In genomic region chr11:17219016-17219415, GRCh38 we compare ENCODE assay signal across 20 cellular contexts.
"Had no signal": no experiment of that assay in that cellular context is flagged by ENCODE, and none has a peak within 500 bp of the region (broad histone marks: within the 10 kb centered on the region; RNA-seq: fewer than 3 reads in every experiment).

No MANE protein-coding gene starts in this region.

- H3K9me3 ChIP-seq: adrenal gland, breast epithelium, suprapubic skin had no signal

- H3K27ac ChIP-seq: adrenal gland, breast epithelium, foreskin keratinocyte, neural progenitor cell, skin epidermis, suprapubic skin, tibial nerve had no signal

- H3K27me3 ChIP-seq: adrenal gland, breast epithelium, foreskin keratinocyte, neural progenitor cell, suprapubic skin, tibial nerve had no signal

- DNase-seq: activated T-cell treated with anti-CD3 and anti-CD28 coated beads, Interleukin-2, amount 50 U/mL, for 1 hour; adrenal gland; cerebellar nuclear complex; cortex of kidney; endodermal cell; foreskin keratinocyte; naive thymus-derived CD8-positive, alpha-beta T cell; right cardiac atrium; stimulated activated CD4-positive, alpha-beta T cell treated with anti-CD3 and anti-CD28 coated beads, Interleukin-1b, Interleukin-23, amount 100 ng/mL, for 48 hours; stimulated activated naive CD8-positive, alpha-beta T cell treated with anti-CD3 and anti-CD28 coated beads, Interleukin-15, amount 100 ng/mL, for 72 hours; T-cell had no signal

- H3K36me3 ChIP-seq: adrenal gland, breast epithelium, suprapubic skin, tibial nerve had no signal

- H3K4me1 ChIP-seq: adrenal gland, breast epithelium, foreskin keratinocyte, neural progenitor cell, suprapubic skin, tibial nerve had no signal

- H3K4me3 ChIP-seq: adrenal gland, breast epithelium, lung, neural progenitor cell, skin epidermis, suprapubic skin, tibial nerve had no signal

- ATAC-seq: activated naive CD4-positive, alpha-beta T cell treated with anti-CD3 and anti-CD28 coated beads, Interleukin-2, amount 50 U/mL, for 72 hours; activated T-helper 17 cell treated with anti-CD3 and anti-CD28 coated beads, Interleukin-2, amount 50 U/mL, for 72 hours; naive thymus-derived CD8-positive, alpha-beta T cell; right cardiac atrium; stimulated activated naive CD8-positive, alpha-beta T cell treated with anti-CD3 and anti-CD28 coated beads, Interleukin-15, amount 100 ng/mL, for 72 hours; T-cell; WTC11 had no signal
